ENCODE assay signal across 8 cellular contexts in genomic region chr5:178860615-178861014, GRCh38. TPM values are rescaled to one million over a fixed set of nuclear protein-coding genes. Genes with fewer than 3 reads are reported as not detected.
A peak's percentile ranks its signal among the peaks of the same experiment; 100 is the strongest.
DNase-seq lines count a peak whose midpoint lies in the region; ATAC-seq, FAIRE-seq and TF ChIP-seq lines count a peak whose summit lies in the region.
"Not testable (repeated sequence)": the region's sequence is repeated elsewhere in the genome, so short reads cannot be mapped to it uniquely, and the experiment has no call there.

No MANE protein-coding gene starts in this region.

- not testable (repeated sequence) for H3K27ac Mint-ChIP-seq in H9

- peak overlapping the region; percentile 85 to 99 (median 92) for H3K4me3 ChIP-seq in BLaER1 treated with 17β-estradiol and CSF1 and Interleukin-3, amounts not matched to agents 10 nM and 100 nM
- H3K4me3 ChIP-seq in PC-3 (ENCODE audit: low read length), result peak overlapping the region; percentile 77
- H3K4me3 ChIP-seq in GM12878, result not testable (repeated sequence)
- H3K4me3 ChIP-seq in esophagus squamous epithelium, result peak overlapping the region; percentile 70 to 95 (median 84)
- peak overlapping the region; percentile 84 for H3K4me3 ChIP-seq in osteoblast (ENCODE audit: insufficient read depth, low read length)
- H3K4me3 ChIP-seq in testis, result peak overlapping the region; percentile 73 to 86

- WGBS in H9 (ENCODE audit: extremely low coverage, insufficient read length, low lambda C conversion rate), result no CpG with 5 or more reads among the region's 31 CpGs
- 48% methylated on average over 10 of the region's 31 CpGs for WGBS in GM12878 (ENCODE audit: insufficient coverage, insufficient replicate concordance, low lambda C conversion rate, missing lambda C conversion rate)
- no CpG with 5 or more reads among the region's 31 CpGs for WGBS in esophagus squamous epithelium, 2 donors
- WGBS in testis, 2 donors, result no CpG with 5 or more reads among the region's 31 CpGs

- H3K23me2 ChIP-seq in H9 (ENCODE audit: insufficient read length, low read depth, low read length, poor library complexity, severe bottlenecking), result not testable (repeated sequence)

- not testable (repeated sequence) for H2BK15ac ChIP-seq in H9 (ENCODE audit: low read depth, low read length)

- H2BK120ac ChIP-seq in H9 (ENCODE audit: low read depth, low read length, poor library complexity, severe bottlenecking), result not testable (repeated sequence)

- POLR2A ChIA-PET in PC-3 (lab: Charles Lee; ENCODE audit: unreplicated experiment); GM12878 (lab: Charles Lee): not testable (repeated sequence)

- peaks cover 22 to 63% (median 38%) of the 10 kb centered on the region in 11 experiments for H3K9me3 ChIP-seq in BLaER1 treated with 17β-estradiol and CSF1 and Interleukin-3, amounts not matched to agents 10 nM and 100 nM (replicated peaks in 1 of 11)
- not testable (repeated sequence) for H3K9me3 ChIP-seq in H9 (ENCODE audit: control insufficient read depth, low read depth, low read length); PC-3 (ENCODE audit: low read length); GM12878 (replicated peaks; ENCODE audit: control insufficient read depth, insufficient read depth, low read length); esophagus squamous epithelium; osteoblast (ENCODE audit: low read depth, low read length); testis

- not testable (repeated sequence) for H3K79me1 ChIP-seq in H9 (ENCODE audit: insufficient read depth, low read depth, low read length, poor library complexity, severe bottlenecking)

- intact Hi-C loops in PC-3 (cut with micrococcal nuclease); GM12878 (cut with micrococcal nuclease; ENCODE audit: unreplicated experiment); esophagus squamous epithelium (cut with DNase I); testis (cut with DNase I; ENCODE audit: low total_unique reads): not testable (repeated sequence)

- not testable (repeated sequence) for H2BK12ac ChIP-seq in H9 (ENCODE audit: insufficient read length, low read depth, low read length)

- H3K4ac ChIP-seq in H9 (ENCODE audit: low read depth, low read length), result not testable (repeated sequence)

- not testable (repeated sequence) for TF ChIP-seq CTCF in H9 (conservative IDR thresholded peaks at IDR 0.05); PC-3 (conservative IDR thresholded peaks at IDR 0.05; ENCODE audit: low read depth, low read length); GM12878 (IDR thresholded peaks at IDR 0.05 in 2 of 3, conservative IDR thresholded peaks at IDR 0.05 in 1 of 3; ENCODE audit: control insufficient read depth in 2 of 3, extremely low read depth in 1 of 3, insufficient read depth in 1 of 3, low read depth in 3 of 3, low read length in 3 of 3); esophagus squamous epithelium (IDR thresholded peaks at IDR 0.05); osteoblast (IDR thresholded peaks at IDR 0.05; ENCODE audit: extremely low read depth, low read depth, low read length); testis (IDR thresholded peaks at IDR 0.05)

- not testable (repeated sequence) for H2BK5ac ChIP-seq in H9 (ENCODE audit: insufficient read length, low read length)

- H3F3A ChIP-seq in PC-3 (ENCODE audit: low read length, unreplicated experiment), result not testable (repeated sequence)

- SMC1A ChIA-PET in GM12878 (lab: Charles Lee; ENCODE audit: uncharacterized antibody, unreplicated experiment), result not testable (repeated sequence)

- FAIRE-seq in GM12878 (lab: Jason Lieb, UNC), result not testable (repeated sequence)

- RAD21 ChIA-PET in GM12878 (lab: Charles Lee; ENCODE audit: unreplicated experiment), result not testable (repeated sequence)

- H3K27me3 Mint-ChIP-seq in H9 (ENCODE audit: low read depth), result not testable (repeated sequence)

- not testable (repeated sequence) for H3K23ac ChIP-seq in H9 (ENCODE audit: insufficient read length, low read depth, low read length)

- peaks cover 41 to 45% (median 44%) of the 10 kb centered on the region in 11 experiments for H3K36me3 ChIP-seq in BLaER1 treated with 17β-estradiol and CSF1 and Interleukin-3, amounts not matched to agents 10 nM and 100 nM
- H3K36me3 ChIP-seq in PC-3 (ENCODE audit: low read depth, low read length) (peaks cover 27% of the 10 kb centered on the region), esophagus squamous epithelium (peaks cover 0 to 33% (median 0%) of the 10 kb centered on the region in 3 donors), osteoblast (ENCODE audit: insufficient read depth, low read length) (peaks cover 13% of the 10 kb centered on the region)
- H3K36me3 ChIP-seq in GM12878 (ENCODE audit: control insufficient read depth in 2 of 2, insufficient read depth in 2 of 2, low read length in 1 of 2); testis (ENCODE audit: low read depth, missing control alignments): not testable (repeated sequence)

- TF ChIP-seq EP300 in GM12878 (IDR thresholded peaks at IDR 0.05; ENCODE audit: borderline replicate concordance in 1 of 2, control insufficient read depth in 1 of 2, low read depth in 2 of 2, low read length in 2 of 2), result not testable (repeated sequence)

- H3K9me3 Mint-ChIP-seq in H9, result not testable (repeated sequence)

- TF ChIP-seq POLR2A in GM12878 (IDR thresholded peaks at IDR 0.05; ENCODE audit: low read depth, low read length); esophagus squamous epithelium (IDR thresholded peaks at IDR 0.05); testis (IDR thresholded peaks at IDR 0.05): not testable (repeated sequence)

- H3K9me2 ChIP-seq in PC-3 (replicated peaks; ENCODE audit: low read length), result not testable (repeated sequence)

- peak overlapping the region; percentile 88 to 95 (median 92) for H3K27ac ChIP-seq in BLaER1 treated with 17β-estradiol and CSF1 and Interleukin-3, amounts not matched to agents 10 nM and 100 nM
- not testable (repeated sequence) for H3K27ac ChIP-seq in H9 (ENCODE audit: insufficient read length, low read depth, low read length); PC-3 (ENCODE audit: low read length); GM12878 (ENCODE audit: control insufficient read depth, insufficient read depth)
- H3K27ac ChIP-seq in esophagus squamous epithelium (peak overlapping the region; percentile 79 to 92 (median 86)), osteoblast (ENCODE audit: low read depth, low read length) (peak overlapping the region; percentile 60), testis (peak overlapping the region in 1 of 2 donors; percentile 44)

- H2AK5ac ChIP-seq in H9 (ENCODE audit: insufficient read length, low read length), result not testable (repeated sequence)

- H3K9ac ChIP-seq in BLaER1 treated with 17β-estradiol and CSF1 and Interleukin-3, amounts not matched to agents 10 nM and 100 nM, result peak overlapping the region; percentile 88 to 98 (median 95)
- H3K9ac ChIP-seq in H9 (ENCODE audit: extremely low read depth, insufficient read length, low read length), result not testable (repeated sequence)
- peak overlapping the region; percentile 75 for H3K9ac ChIP-seq in PC-3 (ENCODE audit: low read length)
- H3K9ac ChIP-seq in GM12878 (ENCODE audit: control insufficient read depth, insufficient read depth, low read length), result peak overlapping the region; percentile 46; the same call in 1 of the 2 replicates

- not testable (repeated sequence) for H4K8ac ChIP-seq in H9 (replicated peaks; ENCODE audit: insufficient read length, low read depth, low read length)

- in situ Hi-C loops in GM12878 (cut with MboI), result not testable (repeated sequence)

- H4K5ac ChIP-seq in H9 (ENCODE audit: insufficient read length, low read depth, low read length), result not testable (repeated sequence)

- not testable (repeated sequence) for H3K18ac ChIP-seq in H9 (ENCODE audit: insufficient read length, low read depth, low read length)

- TF ChIP-seq RAD21 in GM12878 (IDR thresholded peaks at IDR 0.05; ENCODE audit: insufficient read depth, low read depth, low read length), result not testable (repeated sequence)

- H3K56ac ChIP-seq in H9 (ENCODE audit: insufficient read length, low read depth, low read length), result not testable (repeated sequence)

- H2BK20ac ChIP-seq in H9 (ENCODE audit: low read depth, low read length, poor library complexity, severe bottlenecking), result not testable (repeated sequence)

- not testable (repeated sequence) for H3K27me3 ChIP-seq in BLaER1 treated with 17β-estradiol and CSF1 and Interleukin-3, amounts not matched to agents 10 nM and 100 nM; H9 (ENCODE audit: insufficient read depth, low read length); PC-3 (ENCODE audit: low read length); GM12878 (replicated peaks in 1 of 2; ENCODE audit: control insufficient read depth in 2 of 2, insufficient read depth in 2 of 2, low read length in 1 of 2); esophagus squamous epithelium; osteoblast (ENCODE audit: insufficient read depth, low read length); testis

- not testable (repeated sequence) for H4K20me1 ChIP-seq in BLaER1 treated with 17β-estradiol and CSF1 and Interleukin-3, amounts not matched to agents 10 nM and 100 nM; H9 (ENCODE audit: control insufficient read depth, insufficient read depth, insufficient read length); PC-3 (ENCODE audit: low read length); GM12878 (ENCODE audit: control insufficient read depth, insufficient read depth); osteoblast (ENCODE audit: insufficient read depth, low read length)

- not testable (repeated sequence) for H3T11ph ChIP-seq in H9 (ENCODE audit: low read length)

- H3K79me2 ChIP-seq in H9 (ENCODE audit: insufficient read depth, low read length); GM12878 (ENCODE audit: control insufficient read depth, insufficient read depth, low read length): not testable (repeated sequence)
- H3K79me2 ChIP-seq in PC-3 (ENCODE audit: low read length), result peaks cover 20% of the 10 kb centered on the region
- H3K79me2 ChIP-seq in osteoblast (ENCODE audit: insufficient read depth, low read length), result peaks cover 32% of the 10 kb centered on the region

- not testable (repeated sequence) for DNase-seq in H9; PC-3; GM12878 (ENCODE audit: low read depth, low spot score); esophagus squamous epithelium (lab: John Stamatoyannopoulos, UW); left lobe of liver (ENCODE audit: low spot score); osteoblast (ENCODE audit: insufficient read length, low spot score, missing footprints); testis

- H3K4me1 ChIP-seq in BLaER1 treated with 17β-estradiol and CSF1 and Interleukin-3, amounts not matched to agents 10 nM and 100 nM, result peaks cover 12 to 30% (median 21%) of the 10 kb centered on the region in 10 experiments; a peak in 17 of 20 replicates
- H3K4me1 ChIP-seq in H9 (ENCODE audit: insufficient read depth, low read length); PC-3 (ENCODE audit: insufficient read depth, low read length); GM12878 (ENCODE audit: control insufficient read depth, insufficient read depth, low read length); osteoblast (ENCODE audit: insufficient read depth, low read length); testis: not testable (repeated sequence)
- H3K4me1 ChIP-seq in esophagus squamous epithelium, result peaks cover 0 to 26% (median 14%) of the 10 kb centered on the region in 3 donors

- not testable (repeated sequence) for H3K14ac ChIP-seq in H9 (ENCODE audit: insufficient read depth, low read length)

- CTCF ChIA-PET in PC-3 (lab: Charles Lee); GM12878 (lab: Yijun Ruan, JAX): not testable (repeated sequence)

- H3K4me2 ChIP-seq in BLaER1 treated with 17β-estradiol and CSF1 and Interleukin-3, amounts not matched to agents 10 nM and 100 nM, result peak overlapping the region; percentile 63 to 86 (median 78)
- not testable (repeated sequence) for H3K4me2 ChIP-seq in H9 (ENCODE audit: insufficient read depth, insufficient read length, low read length); GM12878 (ENCODE audit: control insufficient read depth, insufficient read depth)
- H3K4me2 ChIP-seq in PC-3 (ENCODE audit: low read length) (peak overlapping the region; percentile 78), osteoblast (ENCODE audit: insufficient read depth, low read length) (peak overlapping the region; percentile 82)

- H3K36me3 Mint-ChIP-seq in H9 (ENCODE audit: insufficient read depth in 1 of 3, low read depth in 3 of 3), result peaks cover 15 to 18% (median 15%) of the 10 kb centered on the region in 3 experiments

- peaks cover 8 to 17% of the 10 kb centered on the region in 2 experiments for H3K4me1 Mint-ChIP-seq in H9

- ATAC-seq in PC-3 (peak; percentile 11; the same call in 1 of the 2 replicates), GM12878 (peak; percentile 20), left lobe of liver (peak; percentile 9)

- peak overlapping the region; percentile 72 to 83; a peak in 4 of 5 replicates for H3K4me3 Mint-ChIP-seq in H9

- BruUV-seq in PC-3 (replicated peaks; lab: Mats Ljungman, UMichigan); GM12878 (replicated peaks; lab: Mats Ljungman, UMichigan): not testable (repeated sequence)

- H4K91ac ChIP-seq in H9 (ENCODE audit: insufficient read length, low read depth, low read length), result not testable (repeated sequence)

- H2AFZ ChIP-seq in H9 (ENCODE audit: low read length); GM12878 (ENCODE audit: control insufficient read depth, low read depth, low read length); osteoblast (ENCODE audit: low read length): not testable (repeated sequence)
- peak overlapping the region; percentile 90; the same call in 1 of the 2 replicates for H2AFZ ChIP-seq in PC-3 (ENCODE audit: low read length)

RNA-seq across cellular contexts. Expression of gene ZNF354B, which starts 0.9 kb away (rescaled TPM):
- total RNA-seq in H9 (2021) (20.1 and 20.6 TPM in 2 replicates), PC-3 (2014; rRNA removed) (5.9 and 6.2 TPM in 2 replicates), GM12878 (2014; rRNA removed) (4.5 and 4.9 TPM in 2 replicates), GM12878 (2014; rRNA removed; fragmentation: Illumina TruSeq; extraction: Trizol) (5.2 and 5.6 TPM in 2 replicates), GM12878 (2021) (5.9 and 7.6 TPM in 2 replicates), esophagus squamous epithelium (10 to 100 TPM in 1 of 4 donors, 1 to 10 TPM in 3; 6.0 to 19.3 (median 8.6) TPM), left lobe of liver (4.6 TPM), osteoblast (12.3 and 14.1 TPM in 2 replicates), testis (10 to 100 TPM; 24.3 to 30.8 TPM)
- total RNA-seq in GM12878 (2013; cell fraction: nucleolus; rRNA removed), result 60.7 and 65.8 TPM in 2 replicates
- 1.7 TPM for polyA plus RNA-seq in GM12878 (2011; ENCODE audit: low read depth)
- polyA plus RNA-seq in GM12878 (2011; rRNA removed) (11.1 and 17.7 TPM in 2 replicates), GM12878 (2014; fragmentation: Illumina TruSeq; extraction: Trizol) (6.2 and 9.1 TPM in 2 replicates), GM12878 (2014; fragmentation: Nextera tagmentation; extraction: Ambion mirVana) (1 to 10 TPM in 1 of 2 experiments, under 1 TPM in 1; 0.64 to 1.2 TPM), GM12878 (2014; rRNA removed) (5.8 and 6.8 TPM in 2 replicates), GM12878 (2016; fragmentation: Nextera tagmentation; extraction: Ambion mirVana) (1 to 10 TPM; 2.0 TPM), testis (ENCODE audit: insufficient read depth, low read depth, low replicate concordance) (6.5 TPM)
- polyA plus RNA-seq in GM12878 (2011; cell fraction: cytosol; rRNA removed), result 5.9 and 6.2 TPM in 2 replicates
- polyA plus RNA-seq in GM12878 (2011; cell fraction: nucleus; rRNA removed), result 21.0 and 23.6 TPM in 2 replicates
- polyA plus RNA-seq in GM12878 (2012), result 3.2 and 4.1 TPM in 2 replicates
- polyA minus RNA-seq in GM12878 (2011; rRNA and poly(A)+ RNA removed), result 4.8 and 5.7 TPM in 2 replicates
- 2.0 and 3.5 TPM in 2 replicates for polyA minus RNA-seq in GM12878 (2011; cell fraction: cytosol; rRNA and poly(A)+ RNA removed)
- 7.6 and 17.0 TPM in 2 replicates for polyA minus RNA-seq in GM12878 (2011; cell fraction: nucleus; rRNA and poly(A)+ RNA removed)

RNA-seq across cellular contexts. Expression of gene ZFP2, which starts 35.1 kb away (rescaled TPM):
- total RNA-seq in H9 (2021) (0.37 and 0.52 TPM in 2 replicates), PC-3 (2014; rRNA removed) (0.07 TPM in 1 of 2 replicates, not detected in the other), GM12878 (2014; rRNA removed) (not detected in 2 replicates), GM12878 (2014; rRNA removed; fragmentation: Illumina TruSeq; extraction: Trizol) (not detected in 2 replicates), GM12878 (2021) (not detected in 2 replicates), esophagus squamous epithelium (1 to 10 TPM in 2 of 4 donors, under 1 TPM in 2; 0.35 to 1.5 (median 1.0) TPM), left lobe of liver (0.63 TPM), osteoblast (1.2 and 1.4 TPM in 2 replicates), testis (10 to 100 TPM in 1 of 2 donors, 1 to 10 TPM in 1; 6.8 to 10.4 TPM)
- total RNA-seq in GM12878 (2013; cell fraction: nucleolus; rRNA removed), result 1.5 and 1.7 TPM in 2 replicates
- polyA plus RNA-seq in GM12878 (2011; ENCODE audit: low read depth), result not detected
- polyA plus RNA-seq in GM12878 (2011; rRNA removed) (0.08 and 0.30 TPM in 2 replicates), GM12878 (2014; fragmentation: Illumina TruSeq; extraction: Trizol) (not detected in 2 replicates), GM12878 (2014; fragmentation: Nextera tagmentation; extraction: Ambion mirVana) (under 1 TPM in 1 of 2 experiments, not detected in 1; 0.10 TPM), GM12878 (2014; rRNA removed) (not detected in 2 replicates), GM12878 (2016; fragmentation: Nextera tagmentation; extraction: Ambion mirVana) (under 1 TPM in 1 of 2 experiments, not detected in 1; 0.26 TPM), testis (ENCODE audit: insufficient read depth, low read depth, low replicate concordance) (2.7 TPM)
- 0.06 and 0.08 TPM in 2 replicates for polyA plus RNA-seq in GM12878 (2011; cell fraction: cytosol; rRNA removed)
- polyA plus RNA-seq in GM12878 (2011; cell fraction: nucleus; rRNA removed), result 0.07 and 0.10 TPM in 2 replicates
- polyA plus RNA-seq in GM12878 (2012), result 0.07 and 0.16 TPM in 2 replicates
- 0.07 TPM in 1 of 2 replicates, not detected in the other for polyA minus RNA-seq in GM12878 (2011; rRNA and poly(A)+ RNA removed)
- polyA minus RNA-seq in GM12878 (2011; cell fraction: cytosol; rRNA and poly(A)+ RNA removed), result not detected in 2 replicates
- polyA minus RNA-seq in GM12878 (2011; cell fraction: nucleus; rRNA and poly(A)+ RNA removed), result not detected in 2 replicates
